Comparison of ENCODE assay signal across 21 cellular contexts in the genomic region with DNA sequence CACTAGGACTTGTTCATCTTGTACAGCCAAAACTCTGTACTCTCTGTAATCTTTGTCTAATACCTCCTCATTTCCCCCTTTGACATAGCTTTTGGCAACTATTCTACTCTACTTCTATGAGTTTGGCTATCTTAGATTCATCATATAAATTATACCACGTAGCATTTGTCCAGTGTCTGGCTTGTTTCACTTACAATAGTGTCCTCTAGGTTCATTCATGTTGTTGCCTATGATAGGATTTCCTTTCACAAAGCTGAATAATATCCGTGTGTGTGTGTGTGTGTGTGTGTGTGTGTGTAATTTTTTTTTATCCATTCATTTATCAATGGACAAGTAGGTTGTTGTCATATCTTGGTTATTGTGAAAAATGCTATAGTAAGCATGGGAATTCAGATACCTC.
"Had no signal": no experiment of that assay in that cellular context is flagged by ENCODE, and none has a peak within 500 bp of the region (broad histone marks: within the 10 kb centered on the region; RNA-seq: fewer than 3 reads in every experiment).

No MANE protein-coding gene starts in this region.

- H3K27ac ChIP-seq: adrenal gland, esophagus muscularis mucosa, gastroesophageal sphincter, heart left ventricle, left ventricle myocardium inferior, prostate gland, stomach, VCaP had no signal

- H3K27me3 Mint-ChIP-seq: activated naive CD4-positive, alpha-beta T cell treated with anti-CD3 and anti-CD28 coated beads, Interleukin-2, amount 10 ng/mL, durations not matched to agents 7 days and 5 days; dendritic cell treated with granulocyte-macrophage colony-stimulating factor and Interleukin-4, amounts not matched to agents 40 ng/mL and 50 ng/mL, for 4 days had no signal

- ATAC-seq: gastroesophageal sphincter, heart left ventricle, right cardiac atrium had no signal

- FAIRE-seq: astrocyte, bronchial epithelial cell, endothelial cell of umbilical vein, small intestine had no signal

- H3K4me3 ChIP-seq: adrenal gland, esophagus muscularis mucosa, gastroesophageal sphincter, left ventricle myocardium inferior, prostate gland, stomach had no signal

- H3K4me1 ChIP-seq: adrenal gland, esophagus muscularis mucosa, gastroesophageal sphincter, heart left ventricle, left ventricle myocardium inferior, prostate gland, stomach had no signal

- H3K4me1 Mint-ChIP-seq: activated naive CD4-positive, alpha-beta T cell treated with anti-CD3 and anti-CD28 coated beads, Interleukin-2, amount 10 ng/mL, durations not matched to agents 7 days and 5 days; neural crest cell had no signal

- DNase-seq: activated CD4-positive, alpha-beta T cell treated with anti-CD3 and anti-CD28 coated beads, Interleukin-2, amount 50 U/mL, for 48 hours; activated effector memory CD4-positive, alpha-beta T cell treated with Interleukin-2 at 50 U/mL for 16 hours; activated naive CD4-positive, alpha-beta T cell treated with anti-CD3 and anti-CD28 coated beads, Interleukin-2, amount 10 ng/mL, durations not matched to agents 7 days and 5 days; adrenal gland; effector CD8-positive, alpha-beta T cell; heart left ventricle; left ventricle myocardium inferior; right cardiac atrium; small intestine; stimulated activated CD4-positive, alpha-beta T cell treated with anti-CD3 and anti-CD28 coated beads, Interleukin-4, amount 100 ng/mL, for 1 hour; stomach; trophoblast cell had no signal

- H3K27me3 ChIP-seq: adrenal gland, esophagus muscularis mucosa, gastroesophageal sphincter, heart left ventricle, stomach had no signal

- H3K4me3 Mint-ChIP-seq: activated naive CD4-positive, alpha-beta T cell treated with anti-CD3 and anti-CD28 coated beads, Interleukin-2, amount 10 ng/mL, durations not matched to agents 7 days and 5 days; dendritic cell treated with granulocyte-macrophage colony-stimulating factor and Interleukin-4, amounts not matched to agents 40 ng/mL and 50 ng/mL, for 4 days; neural crest cell had no signal

- H3K27ac Mint-ChIP-seq: activated naive CD4-positive, alpha-beta T cell treated with anti-CD3 and anti-CD28 coated beads, Interleukin-2, amount 10 ng/mL, durations not matched to agents 7 days and 5 days; dendritic cell treated with granulocyte-macrophage colony-stimulating factor and Interleukin-4, amounts not matched to agents 40 ng/mL and 50 ng/mL, for 4 days had no signal

- H3K36me3 ChIP-seq: adrenal gland, esophagus muscularis mucosa, gastroesophageal sphincter, heart left ventricle, left ventricle myocardium inferior, prostate gland, stomach had no signal

- H3K9me3 ChIP-seq: adrenal gland, esophagus muscularis mucosa, gastroesophageal sphincter, heart left ventricle, prostate gland, stomach had no signal

- H3K9me3 Mint-ChIP-seq: dendritic cell treated with granulocyte-macrophage colony-stimulating factor and Interleukin-4, amounts not matched to agents 40 ng/mL and 50 ng/mL, for 4 days had no signal

- H3K36me3 Mint-ChIP-seq: activated naive CD4-positive, alpha-beta T cell treated with anti-CD3 and anti-CD28 coated beads, Interleukin-2, amount 10 ng/mL, durations not matched to agents 7 days and 5 days had no signal
